In the genomic region with DNA sequence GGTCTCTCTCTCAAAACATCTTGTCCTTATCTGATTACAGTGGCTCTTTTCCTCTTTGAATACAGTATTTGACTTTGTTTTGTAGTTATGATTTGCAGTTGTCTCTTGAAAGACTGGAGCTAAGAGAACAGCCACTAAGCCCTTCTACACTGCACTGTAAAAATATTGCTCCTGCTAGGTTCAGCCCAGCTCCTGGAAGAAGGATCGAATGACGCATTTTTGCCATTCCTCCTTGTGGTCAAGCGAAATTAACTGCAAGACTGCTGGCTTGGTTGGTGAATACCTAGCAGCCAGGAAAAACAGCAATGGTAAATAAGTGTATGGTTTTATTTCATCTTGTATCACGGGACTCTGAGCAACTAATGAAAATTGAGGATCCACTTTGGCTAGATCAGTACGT, we compare ENCODE assay signal across 11 cellular contexts.
A peak's percentile ranks its signal among the peaks of the same experiment; 100 is the strongest.
DNase-seq lines count a peak whose midpoint lies in the region; ATAC-seq and TF ChIP-seq lines count a peak whose summit lies in the region.
"Had no signal": no experiment of that assay in that cellular context is flagged by ENCODE, and none has a peak within 500 bp of the region (broad histone marks: within the 10 kb centered on the region; RNA-seq: fewer than 3 reads in every experiment).

No MANE protein-coding gene starts in this region.

- H3K9me2 ChIP-seq in GM23248 (ENCODE audit: insufficient read depth) (no peaks in the 10 kb centered on the region), SK-N-SH (no peaks in the 10 kb centered on the region)

- H3K27me3 ChIP-seq in GM23248 (replicated peaks; ENCODE audit: insufficient read depth) (no peaks in the 10 kb centered on the region), SK-N-SH (ENCODE audit: insufficient read depth) (no peaks in the 10 kb centered on the region), aorta (ENCODE audit: control insufficient read depth in 1 of 2, insufficient read depth in 2 of 2, low read length in 1 of 2) (no peaks in the 10 kb centered on the region)
- H3K27me3 ChIP-seq: sigmoid colon had no signal

- no peak for TF ChIP-seq RAD21 in SK-N-SH (IDR thresholded peaks at IDR 0.05; ENCODE audit: low read length)

- H3K9ac ChIP-seq in GM23248, result peak overlapping the region; percentile 14
- no peak overlapping the region; the same call in 1 of the 2 replicates for H3K9ac ChIP-seq in SK-N-SH

- ATAC-seq in aorta (ENCODE audit: low FRiP score), result no peak

- H3K4me2 ChIP-seq in GM23248 (ENCODE audit: unreplicated experiment) (peak overlapping the region; percentile 31), SK-N-SH (peak overlapping the region; percentile 47; the same call in 1 of the 2 replicates)

- H3K36me3 ChIP-seq in GM23248 (ENCODE audit: low read depth) (no peaks in the 10 kb centered on the region), SK-N-SH (replicated peaks in 1 of 2; ENCODE audit: control insufficient read depth in 1 of 2, insufficient read depth in 2 of 2, low read length in 1 of 2) (no peaks in the 10 kb centered on the region), aorta (ENCODE audit: control insufficient read depth in 1 of 2, insufficient read depth in 2 of 2, low read length in 1 of 2) (no peaks in the 10 kb centered on the region)
- H3K36me3 ChIP-seq: sigmoid colon had no signal

- POLR2A ChIA-PET in SK-N-SH (lab: Yijun Ruan, JAX), result no interaction called here

- H3K4me3 ChIP-seq in GM23248, result no peak overlapping the region
- H3K4me3 ChIP-seq in SK-N-SH (ENCODE audit: low read depth in 2 of 2, low read length in 1 of 2), result no peak overlapping the region
- H3K4me3 ChIP-seq in fibroblast of villous mesenchyme (ENCODE audit: low read depth, low read length), result no peak overlapping the region
- H3K4me3 ChIP-seq in retinal pigment epithelial cell (ENCODE audit: low read length), result no peak overlapping the region
- no peak overlapping the region for H3K4me3 ChIP-seq in aorta (ENCODE audit: low read length in 2 of 2)
- H3K4me3 ChIP-seq: sigmoid colon had no signal

- no peaks in the 10 kb centered on the region for H3K79me2 ChIP-seq in GM23248 (ENCODE audit: insufficient read depth)
- H3K79me2 ChIP-seq in SK-N-SH (ENCODE audit: insufficient read depth), result no peaks in the 10 kb centered on the region

- H3K27ac ChIP-seq in GM23248, result peak overlapping the region; percentile 43
- H3K27ac ChIP-seq in SK-N-SH (ENCODE audit: low read depth in 2 of 2, low read length in 1 of 2), result peak overlapping the region; percentile 61 to 84
- H3K27ac ChIP-seq in aorta (ENCODE audit: low read depth in 1 of 2, low read length in 2 of 2), result no peak overlapping the region
- H3K27ac ChIP-seq: sigmoid colon had no signal

- intact Hi-C loops in posterior vena cava (cut with DNase I), result no loop called here
- intact Hi-C loops in aorta (cut with DNase I), result no loop called here

- WGBS in GM23248 (ENCODE audit: low coverage in 1 of 2, low lambda C conversion rate in 2 of 2, missing lambda C conversion rate in 2 of 2), 2 experiments, result 23 to 24% methylated on average over 5 of the region's 5 CpGs
- 36% methylated on average over 5 of the region's 5 CpGs for WGBS in SK-N-SH (ENCODE audit: low lambda C conversion rate)
- WGBS in aorta, 2 donors, result 32 to 40% methylated on average over 5 of the region's 5 CpGs

- CTCF ChIA-PET in SK-N-SH (lab: Yijun Ruan, JAX), result no interaction called here

- peak in 1 of 2 experiments; percentile 63; a peak in 2 of 4 replicates for TF ChIP-seq EP300 in SK-N-SH (IDR thresholded peaks at IDR 0.05; ENCODE audit: borderline replicate concordance in 1 of 2, low read depth in 1 of 2, low read length in 1 of 2)

- H4K20me1 ChIP-seq in GM23248 (ENCODE audit: insufficient read depth) (no peaks in the 10 kb centered on the region), SK-N-SH (ENCODE audit: insufficient read depth) (no peaks in the 10 kb centered on the region)

- H2AFZ ChIP-seq in GM23248 (peak overlapping the region; percentile 61), SK-N-SH (ENCODE audit: low read depth) (no peak overlapping the region)

- 0 out of 2 replicates have a peak, but pooled peaks cover 4% of the 10 kb centered on the region for H3F3A ChIP-seq in GM23248 (ENCODE audit: insufficient read depth)
- peaks cover 18% of the 10 kb centered on the region for H3F3A ChIP-seq in SK-N-SH (replicated peaks; ENCODE audit: insufficient read depth)

- in situ Hi-C loops in GM23248 (cut with MboI), result no loop called here
- in situ Hi-C loops in G401 (cut with HindIII; ENCODE audit: low sequenced_read_pairs), result no loop called here

- TF ChIP-seq CTCF in SK-N-SH (IDR thresholded peaks at IDR 0.05) (no peak), fibroblast of villous mesenchyme (IDR thresholded peaks at IDR 0.05; ENCODE audit: insufficient read depth, low read depth, low read length) (no peak), retinal pigment epithelial cell (conservative IDR thresholded peaks at IDR 0.05; ENCODE audit: low read depth, low read length) (no peak)

- peak; percentile 92 for DNase-seq in GM23248
- DNase-seq in SK-N-SH, result no peak
- DNase-seq in fibroblast of villous mesenchyme (ENCODE audit: low read depth), result peak; percentile 29
- peak; percentile 85 for DNase-seq in retinal pigment epithelial cell (ENCODE audit: low read depth)
- no peak for DNase-seq in G401 (ENCODE audit: low spot score)
- DNase-seq in posterior vena cava (ENCODE audit: low spot score), result no peak
- DNase-seq in aorta, result no peak
- no peak for DNase-seq in NCI-H524 treated with DMSO at 0.1 percent for 48 hours (lab: John Stamatoyannopoulos, UW)
- DNase-seq: midbrain, NCI-H524, sigmoid colon had no signal

- no peaks in the 10 kb centered on the region for H3K9me3 ChIP-seq in GM23248 (ENCODE audit: low read depth)
- H3K9me3 ChIP-seq in SK-N-SH, result no peaks in the 10 kb centered on the region
- no peaks in the 10 kb centered on the region for H3K9me3 ChIP-seq in aorta (ENCODE audit: control insufficient read depth, low read length)
- H3K9me3 ChIP-seq: sigmoid colon had no signal

- H3K4me1 ChIP-seq in GM23248 (ENCODE audit: insufficient read depth) (peaks cover 34% of the 10 kb centered on the region), SK-N-SH (ENCODE audit: control insufficient read depth in 1 of 2, insufficient read depth in 2 of 2, low read depth in 1 of 2, low read length in 1 of 2) (peaks cover 11 to 13% of the 10 kb centered on the region in 2 experiments; a peak in 3 of 4 replicates), aorta (ENCODE audit: control insufficient read depth in 1 of 2, insufficient read depth in 2 of 2, low read length in 2 of 2) (no peaks in the 10 kb centered on the region)
- H3K4me1 ChIP-seq: sigmoid colon had no signal

TF ChIP-seq in SK-N-SH, 30 proteins besides CTCF, POLR2A, EP300 and RAD21 (continues in another document):
- TF ChIP-seq, protein P1, sequence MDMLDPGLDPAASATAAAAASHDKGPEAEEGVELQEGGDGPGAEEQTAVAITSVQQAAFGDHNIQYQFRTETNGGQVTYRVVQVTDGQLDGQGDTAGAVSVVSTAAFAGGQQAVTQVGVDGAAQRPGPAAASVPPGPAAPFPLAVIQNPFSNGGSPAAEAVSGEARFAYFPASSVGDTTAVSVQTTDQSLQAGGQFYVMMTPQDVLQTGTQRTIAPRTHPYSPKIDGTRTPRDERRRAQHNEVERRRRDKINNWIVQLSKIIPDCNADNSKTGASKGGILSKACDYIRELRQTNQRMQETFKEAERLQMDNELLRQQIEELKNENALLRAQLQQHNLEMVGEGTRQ (IDR thresholded peaks at IDR 0.05; ENCODE audit: borderline replicate concordance, low read depth, low read length), result no peak
- no peak for TF ChIP-seq GATA2 (CRISPR knock-in tag; IDR thresholded peaks at IDR 0.05)
- no peak for TF ChIP-seq NRF1 (IDR thresholded peaks at IDR 0.05; ENCODE audit: low read depth, low read length)
- no peak for TF ChIP-seq RXRA (IDR thresholded peaks at IDR 0.05; ENCODE audit: borderline replicate concordance, low read depth)
- TF ChIP-seq RFX5 (IDR thresholded peaks at IDR 0.05; ENCODE audit: low read length), result no peak
- peak; percentile 75 for TF ChIP-seq TCF12 (IDR thresholded peaks at IDR 0.05)
- no peak for TF ChIP-seq FOXM1 (IDR thresholded peaks at IDR 0.05; ENCODE audit: low read depth)
- TF ChIP-seq, protein P2, sequence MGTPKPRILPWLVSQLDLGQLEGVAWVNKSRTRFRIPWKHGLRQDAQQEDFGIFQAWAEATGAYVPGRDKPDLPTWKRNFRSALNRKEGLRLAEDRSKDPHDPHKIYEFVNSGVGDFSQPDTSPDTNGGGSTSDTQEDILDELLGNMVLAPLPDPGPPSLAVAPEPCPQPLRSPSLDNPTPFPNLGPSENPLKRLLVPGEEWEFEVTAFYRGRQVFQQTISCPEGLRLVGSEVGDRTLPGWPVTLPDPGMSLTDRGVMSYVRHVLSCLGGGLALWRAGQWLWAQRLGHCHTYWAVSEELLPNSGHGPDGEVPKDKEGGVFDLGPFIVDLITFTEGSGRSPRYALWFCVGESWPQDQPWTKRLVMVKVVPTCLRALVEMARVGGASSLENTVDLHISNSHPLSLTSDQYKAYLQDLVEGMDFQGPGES (IDR thresholded peaks at IDR 0.05; ENCODE audit: low read depth, low read length), result no peak
- peak; percentile 83 for TF ChIP-seq TEAD4 (IDR thresholded peaks at IDR 0.05; ENCODE audit: borderline replicate concordance, insufficient read depth)
- TF ChIP-seq, protein P3, sequence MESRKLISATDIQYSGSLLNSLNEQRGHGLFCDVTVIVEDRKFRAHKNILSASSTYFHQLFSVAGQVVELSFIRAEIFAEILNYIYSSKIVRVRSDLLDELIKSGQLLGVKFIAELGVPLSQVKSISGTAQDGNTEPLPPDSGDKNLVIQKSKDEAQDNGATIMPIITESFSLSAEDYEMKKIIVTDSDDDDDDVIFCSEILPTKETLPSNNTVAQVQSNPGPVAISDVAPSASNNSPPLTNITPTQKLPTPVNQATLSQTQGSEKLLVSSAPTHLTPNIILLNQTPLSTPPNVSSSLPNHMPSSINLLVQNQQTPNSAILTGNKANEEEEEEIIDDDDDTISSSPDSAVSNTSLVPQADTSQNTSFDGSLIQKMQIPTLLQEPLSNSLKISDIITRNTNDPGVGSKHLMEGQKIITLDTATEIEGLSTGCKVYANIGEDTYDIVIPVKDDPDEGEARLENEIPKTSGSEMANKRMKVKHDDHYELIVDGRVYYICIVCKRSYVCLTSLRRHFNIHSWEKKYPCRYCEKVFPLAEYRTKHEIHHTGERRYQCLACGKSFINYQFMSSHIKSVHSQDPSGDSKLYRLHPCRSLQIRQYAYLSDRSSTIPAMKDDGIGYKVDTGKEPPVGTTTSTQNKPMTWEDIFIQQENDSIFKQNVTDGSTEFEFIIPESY (IDR thresholded peaks at IDR 0.05; ENCODE audit: borderline replicate concordance, low read depth), result no peak
- TF ChIP-seq YY1 (IDR thresholded peaks at IDR 0.05; ENCODE audit: low read depth), result no peak
- TF ChIP-seq FOSL2 (IDR thresholded peaks at IDR 0.05; ENCODE audit: borderline replicate concordance, low read depth), result 0 out of 2 replicates have a peak, but pooled peaks have one; percentile 12
- peak; percentile 54; the same call in 1 of the 2 replicates for TF ChIP-seq POLR2AphosphoS5 (IDR thresholded peaks at IDR 0.05; ENCODE audit: low read depth, low read length)

Comparison
In these comparisons a context has a peak if more than half of its experiments do, and no peak if none do; other contexts are left out.
1. DNase-seq: peak in GM23248 (single experiment), fibroblast of villous mesenchyme (single experiment) and retinal pigment epithelial cell (single experiment); none in SK-N-SH (single experiment), G401 (single experiment), posterior vena cava (single experiment), aorta (0 of 2) and NCI-H524 treated with DMSO at 0.1 percent for 48 hours (single experiment).
2. H3K27ac ChIP-seq: peak in GM23248 (single experiment) and SK-N-SH (2 of 2); none in aorta (0 of 2).